In genomic region chr16:30094541-30095165, GRCh38 we compare ENCODE assay signal across 8 cellular contexts. TPM values are rescaled to one million over a fixed set of nuclear protein-coding genes. Genes with fewer than 3 reads are reported as not detected.
A peak's percentile ranks its signal among the peaks of the same experiment; 100 is the strongest.
DNase-seq lines count a peak whose midpoint lies in the region; TF ChIP-seq lines count a peak whose summit lies in the region.

No MANE protein-coding gene starts in this region.

- H3K4me3 ChIP-seq in mesenchymal stem cell (ENCODE audit: insufficient read depth in 1 of 2, low read depth in 1 of 2, low read length in 2 of 2) (peak overlapping the region in 1 of 2 experiments; percentile 89), testis (peak overlapping the region; percentile 81 to 82)

- peaks cover 12% of the 10 kb centered on the region for H3K79me1 ChIP-seq in mesenchymal stem cell (replicated peaks; ENCODE audit: low read length, poor library complexity, severe bottlenecking)

- no peak overlapping the region for H3K4ac ChIP-seq in mesenchymal stem cell (ENCODE audit: low read depth in 1 of 2, low read length in 2 of 2)

- H3K4me3 Mint-ChIP-seq in T-helper 2 cell treated with Interferon-gamma antibody and Interleukin-4, amounts not matched to agents 5 μg/mL and 100 μg/mL, for 36 hours = peak overlapping the region; percentile 89
- H3K4me3 Mint-ChIP-seq in MCF 10A (ENCODE audit: unreplicated experiment) = peak overlapping the region; percentile 75

- TF ChIP-seq CTCF in MCF 10A (IDR thresholded peaks at IDR 0.05; ENCODE audit: unreplicated experiment) (no peak), testis (IDR thresholded peaks at IDR 0.05) (no peak)

- H3K27ac ChIP-seq in mesenchymal stem cell (ENCODE audit: low read length, poor library complexity, severe bottlenecking) (no peak overlapping the region), testis (peak overlapping the region; percentile 95)

- no peak overlapping the region for H2BK120ac ChIP-seq in mesenchymal stem cell (ENCODE audit: low read depth, low read length)

- H3K23ac ChIP-seq in mesenchymal stem cell (ENCODE audit: low read length in 2 of 2) = no peak overlapping the region

- peaks cover 36% of the 10 kb centered on the region for H3K4me1 ChIP-seq in mesenchymal stem cell (ENCODE audit: control insufficient read depth, insufficient read depth, low read depth, low read length)
- peaks cover 33% of the 10 kb centered on the region for H3K4me1 ChIP-seq in testis

- H4K91ac ChIP-seq in mesenchymal stem cell (ENCODE audit: low read length) = no peak overlapping the region

- H2BK15ac ChIP-seq in mesenchymal stem cell (ENCODE audit: low read depth, poor library complexity, severe bottlenecking) = no peak overlapping the region

- no peak overlapping the region for H3K18ac ChIP-seq in mesenchymal stem cell (ENCODE audit: low read depth in 1 of 2, low read length in 2 of 2)

- H3K14ac ChIP-seq in mesenchymal stem cell (ENCODE audit: low read length in 2 of 2) = no peak overlapping the region

- peak overlapping the region; percentile 88 for H3K27ac Mint-ChIP-seq in T-helper 2 cell treated with Interferon-gamma antibody and Interleukin-4, amounts not matched to agents 5 μg/mL and 100 μg/mL, for 36 hours
- H3K27ac Mint-ChIP-seq in MCF 10A (ENCODE audit: low read depth, unreplicated experiment) = peak overlapping the region; percentile 11

- H3K36me3 ChIP-seq in mesenchymal stem cell (ENCODE audit: control insufficient read depth in 1 of 2, insufficient read depth in 2 of 2, low read depth in 1 of 2, low read length in 2 of 2) (peaks cover 13 to 18% of the 10 kb centered on the region in 2 experiments), testis (ENCODE audit: low read depth, missing control alignments) (no peaks in the 10 kb centered on the region)

- intact Hi-C loops in MCF 10A (cut with micrococcal nuclease) (loop anchor here (10.0 kb wide), 1 partner anchor 310 kb away; the partner anchor contains the start of gene ZNF771), testis (cut with DNase I; ENCODE audit: low total_unique reads) (no loop called here)

- H3K4me2 ChIP-seq in mesenchymal stem cell (ENCODE audit: low read length, poor library complexity, severe bottlenecking) = no peak overlapping the region

- POLR2A ChIA-PET in MCF 10A (lab: Yijun Ruan, JAX) = interaction anchor here (0.8 to 1.0 kb wide), 2 partner anchors 28 to 29 kb away, joined by 3 to 8 read pairs; partner anchors contain the start of gene MAPK3

- no peak for TF ChIP-seq POLR2A in testis (IDR thresholded peaks at IDR 0.05)

- H2BK5ac ChIP-seq in mesenchymal stem cell (ENCODE audit: low read depth, low read length, poor library complexity, severe bottlenecking) = no peak overlapping the region

- no peak overlapping the region for H2AFZ ChIP-seq in mesenchymal stem cell (ENCODE audit: low read depth, low read length)

- H3K36me3 Mint-ChIP-seq in T-helper 2 cell treated with Interferon-gamma antibody and Interleukin-4, amounts not matched to agents 5 μg/mL and 100 μg/mL, for 36 hours (ENCODE audit: low read depth) = peaks cover 33% of the 10 kb centered on the region
- peaks cover 12% of the 10 kb centered on the region for H3K36me3 Mint-ChIP-seq in MCF 10A (ENCODE audit: insufficient read depth, unreplicated experiment)

- H2BK12ac ChIP-seq in mesenchymal stem cell (ENCODE audit: low read length in 2 of 2) = peak overlapping the region in 1 of 2 experiments; percentile 7

- BruUV-seq in MCF 10A (replicated peaks; lab: Mats Ljungman, UMichigan) = no TSS peak

- H3K9ac ChIP-seq in mesenchymal stem cell (ENCODE audit: low read length) = peak overlapping the region; percentile 88

- CTCF ChIA-PET in MCF 10A (lab: Yijun Ruan, JAX) = interaction anchor here (0.6 to 1.3 kb wide), 3 partner anchors 29 to 268 kb away, joined by 3 read pairs; no protein-coding TSS in a partner anchor

- peaks cover 22% of the 10 kb centered on the region for H3K9me3 Mint-ChIP-seq in T-helper 2 cell treated with Interferon-gamma antibody and Interleukin-4, amounts not matched to agents 5 μg/mL and 100 μg/mL, for 36 hours
- H3K9me3 Mint-ChIP-seq in MCF 10A (ENCODE audit: unreplicated experiment) = no peaks in the 10 kb centered on the region

- H3K4me1 Mint-ChIP-seq in T-helper 2 cell treated with Interferon-gamma antibody and Interleukin-4, amounts not matched to agents 5 μg/mL and 100 μg/mL, for 36 hours (ENCODE audit: low read depth) = peaks cover 37% of the 10 kb centered on the region
- peaks cover 35% of the 10 kb centered on the region for H3K4me1 Mint-ChIP-seq in MCF 10A (ENCODE audit: insufficient read depth, unreplicated experiment)

- peaks cover 12% of the 10 kb centered on the region for H3K9me3 ChIP-seq in mesenchymal stem cell (ENCODE audit: control insufficient read depth, low read length)
- H3K9me3 ChIP-seq in testis = no peaks in the 10 kb centered on the region

- DNase-seq in T-helper 2 cell treated with Interferon-gamma antibody and Interleukin-4, amounts not matched to agents 5 μg/mL and 100 μg/mL, for 36 hours (ENCODE audit: low spot score) = no peak
- DNase-seq in T-helper 2 cell = no peak
- DNase-seq in MCF 10A (ENCODE audit: unreplicated experiment) = no peak
- DNase-seq in mesenchymal stem cell = no peak
- DNase-seq in testis = no peak
- DNase-seq in stimulated activated CD4-positive, alpha-beta T cell treated with anti-CD3 and anti-CD28 coated beads, Interleukin-12 subunit alpha, Interleukin-12 subunit beta, amount 100 ng/mL, for 4 hours = no peak
- no peak for DNase-seq in NCI-H1930 (lab: John Stamatoyannopoulos, UW)
- DNase-seq in activated CD4-positive, alpha-beta T cell treated with anti-CD3 and anti-CD28 coated beads for 4 hours = no peak

- no peaks in the 10 kb centered on the region for H3K27me3 ChIP-seq in mesenchymal stem cell (ENCODE audit: control insufficient read depth in 1 of 2, insufficient read depth in 1 of 2, low read length in 2 of 2)
- H3K27me3 ChIP-seq in testis = no peaks in the 10 kb centered on the region

- WGBS in mesenchymal stem cell = 78% methylated on average over 11 of the region's 11 CpGs
- 55 to 78% methylated on average over 5 to 11 of the region's 11 CpGs for WGBS in testis, 2 donors

- H4K8ac ChIP-seq in mesenchymal stem cell (ENCODE audit: low read length) = no peak overlapping the region

- H3K27me3 Mint-ChIP-seq in T-helper 2 cell treated with Interferon-gamma antibody and Interleukin-4, amounts not matched to agents 5 μg/mL and 100 μg/mL, for 36 hours (ENCODE audit: low read depth) = no peaks in the 10 kb centered on the region
- no peaks in the 10 kb centered on the region for H3K27me3 Mint-ChIP-seq in MCF 10A (ENCODE audit: insufficient read depth, unreplicated experiment)

- no peak overlapping the region for H2AK5ac ChIP-seq in mesenchymal stem cell (ENCODE audit: low read length, severe bottlenecking)

RNA-seq across cellular contexts. Expression of gene YPEL3, which starts 1.4 kb away (rescaled TPM):
- 8.8 and 9.2 TPM in 2 replicates for total RNA-seq in MCF 10A (2022)
- 36.0 TPM for polyA plus RNA-seq in mesenchymal stem cell (2013, experiment 1 of 2)
- 34.5 TPM for polyA plus RNA-seq in mesenchymal stem cell (2013, experiment 2 of 2)
- total RNA-seq in testis = 10 to 100 TPM; 69.4 to 75.3 TPM
- polyA plus RNA-seq in testis (ENCODE audit: insufficient read depth, low read depth, low replicate concordance) = 55.3 TPM

RNA-seq across cellular contexts. Expression of gene TBX6, which starts 2.9 kb away (rescaled TPM):
- total RNA-seq in MCF 10A (2022) (0.16 and 0.47 TPM in 2 replicates), testis (1 to 10 TPM; 1.3 to 2.9 TPM)
- 0.28 TPM for polyA plus RNA-seq in mesenchymal stem cell (2013, experiment 1 of 2)
- polyA plus RNA-seq in mesenchymal stem cell (2013, experiment 2 of 2) = 0.29 TPM
- 1.7 TPM for polyA plus RNA-seq in testis (ENCODE audit: insufficient read depth, low read depth, low replicate concordance)

RNA-seq across cellular contexts. Expression of gene GDPD3, which starts 18.7 kb away (rescaled TPM):
- total RNA-seq in MCF 10A (2022) (0.49 and 1.5 TPM in 2 replicates), testis (1 to 10 TPM; 1.5 to 4.0 TPM)
- polyA plus RNA-seq in mesenchymal stem cell (2013, experiment 1 of 2) = 2.2 TPM
- 3.1 TPM for polyA plus RNA-seq in mesenchymal stem cell (2013, experiment 2 of 2)
- polyA plus RNA-seq in testis (ENCODE audit: insufficient read depth, low read depth, low replicate concordance) = 7.2 TPM

RNA-seq across cellular contexts. Expression of gene PPP4C, which starts 18.9 kb away (rescaled TPM):
- total RNA-seq in MCF 10A (2022) (93.2 and 99.7 TPM in 2 replicates), testis (100 to 1,000 TPM in 1 of 2 donors, 10 to 100 TPM in 1; 82.1 to 109 TPM)
- polyA plus RNA-seq in mesenchymal stem cell (2013, experiment 1 of 2) = 94.1 TPM
- polyA plus RNA-seq in mesenchymal stem cell (2013, experiment 2 of 2) = 95.2 TPM
- polyA plus RNA-seq in testis (ENCODE audit: insufficient read depth, low read depth, low replicate concordance) = 154 TPM

RNA-seq across cellular contexts. Expression of gene MAPK3, which starts 28.4 kb away (rescaled TPM):
- total RNA-seq in MCF 10A (2022) = 11.7 and 15.0 TPM in 2 replicates
- polyA plus RNA-seq in mesenchymal stem cell (2013, experiment 1 of 2) = 104 TPM
- polyA plus RNA-seq in mesenchymal stem cell (2013, experiment 2 of 2) = 105 TPM
- 10 to 100 TPM; 69.4 to 81.8 TPM for total RNA-seq in testis
- polyA plus RNA-seq in testis (ENCODE audit: insufficient read depth, low read depth, low replicate concordance) = 109 TPM
